Comparison of ENCODE assay signal across 8 cellular contexts in the genomic region with DNA sequence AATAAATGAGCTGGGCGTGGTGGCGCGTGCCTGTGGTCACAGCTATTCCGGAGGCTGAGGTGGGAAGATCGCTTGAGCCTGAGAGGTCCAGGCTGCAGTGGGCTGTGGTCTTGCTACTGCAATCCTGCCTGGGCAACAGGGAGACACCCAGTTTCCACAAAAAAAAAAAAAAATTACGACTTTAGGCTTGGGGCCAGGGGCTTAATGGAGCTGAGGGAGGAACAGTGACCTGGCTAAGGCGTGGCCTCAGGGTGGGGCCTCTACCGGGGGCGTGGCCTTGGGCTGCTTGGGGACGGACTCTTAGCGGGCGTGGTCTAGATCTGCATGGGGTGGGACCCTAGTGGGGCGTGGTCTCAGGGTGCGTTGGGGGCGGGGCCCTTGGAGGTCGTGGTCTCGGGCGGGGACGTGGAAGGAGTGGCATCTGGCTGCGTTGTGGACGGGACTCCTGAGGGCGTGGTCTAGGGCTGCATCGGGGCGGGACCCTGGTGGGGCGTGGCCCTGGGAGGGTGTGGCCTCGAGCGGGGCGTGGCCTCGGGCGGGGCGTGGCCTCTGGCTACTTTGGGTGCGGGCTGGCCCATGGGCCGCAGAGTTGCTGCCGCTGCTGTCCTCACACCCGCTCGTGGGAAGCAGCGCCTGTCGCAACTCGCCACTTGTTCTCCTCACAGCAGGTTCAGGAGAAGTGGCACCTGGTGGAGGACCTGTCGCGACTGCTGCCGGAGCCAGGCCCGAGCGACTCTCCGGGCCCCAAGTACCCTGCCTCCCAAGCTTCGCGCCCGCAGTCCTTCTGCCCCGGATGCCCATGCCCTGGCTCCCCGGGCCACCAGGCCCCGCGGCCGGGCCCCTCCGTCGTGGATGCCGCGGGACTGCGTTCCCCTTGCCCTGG. TPM values are rescaled to one million over a fixed set of nuclear protein-coding genes. Genes with fewer than 3 reads are reported as not detected.
A peak's percentile ranks its signal among the peaks of the same experiment; 100 is the strongest.
DNase-seq lines count a peak whose midpoint lies in the region; ATAC-seq, FAIRE-seq and TF ChIP-seq lines count a peak whose summit lies in the region.

No MANE protein-coding gene starts in this region.

- H3K4me2 ChIP-seq in OCI-LY7 (ENCODE audit: low read length) (peak overlapping the region; percentile 30; the same call in 1 of the 2 replicates), osteoblast (ENCODE audit: insufficient read depth, low read length) (no peak overlapping the region)

- H3K36me3 ChIP-seq in OCI-LY7 (ENCODE audit: insufficient read depth, low read length) (peaks cover 38% of the 10 kb centered on the region), osteoblast (ENCODE audit: insufficient read depth, low read length) (no peaks in the 10 kb centered on the region), transverse colon (no peaks in the 10 kb centered on the region)

- H4K20me1 ChIP-seq in OCI-LY7 (ENCODE audit: insufficient read depth, low read length) (no peaks in the 10 kb centered on the region), osteoblast (ENCODE audit: insufficient read depth, low read length) (no peaks in the 10 kb centered on the region)

- intact Hi-C loops in OCI-LY7 (cut with micrococcal nuclease; ENCODE audit: unreplicated experiment) = no loop called here
- intact Hi-C loops in transverse colon (cut with DNase I; ENCODE audit: low total_unique reads) = no loop called here

- H3K79me2 ChIP-seq in OCI-LY7 (ENCODE audit: insufficient read depth, low read depth, low read length) = no peaks in the 10 kb centered on the region
- H3K79me2 ChIP-seq in osteoblast (ENCODE audit: insufficient read depth, low read length) = no peaks in the 10 kb centered on the region

- no peak for TF ChIP-seq CTCF in OCI-LY7 (conservative IDR thresholded peaks at IDR 0.05; ENCODE audit: low read length)
- no peak for TF ChIP-seq CTCF in osteoblast (IDR thresholded peaks at IDR 0.05; ENCODE audit: extremely low read depth, low read depth, low read length)
- no peak for TF ChIP-seq CTCF in transverse colon (IDR thresholded peaks at IDR 0.05)

- POLR2A ChIA-PET in OCI-LY7 (lab: Charles Lee) = interaction anchor here (0.6 to 1.3 kb wide), 7 partner anchors 8 to 117 kb away, joined by 3 to 4 read pairs (median 3); no protein-coding TSS in a partner anchor

- H3K4me3 ChIP-seq in OCI-LY7 (ENCODE audit: low read depth, low read length, poor library complexity, severe bottlenecking) (no peak overlapping the region), osteoblast (ENCODE audit: insufficient read depth, low read length) (no peak overlapping the region), transverse colon (peak overlapping the region in 1 of 4 donors; percentile 24)

- TSS peak; percentile 40 for BruUV-seq in OCI-LY7 (replicated peaks; lab: Mats Ljungman, UMichigan)

- H2AFZ ChIP-seq in OCI-LY7 (ENCODE audit: low read length) (no peak overlapping the region), osteoblast (ENCODE audit: low read length) (no peak overlapping the region)

- no peak overlapping the region for H3K27ac ChIP-seq in OCI-LY7 (ENCODE audit: low read depth, low read length, poor library complexity, severe bottlenecking)
- H3K27ac ChIP-seq in osteoblast (ENCODE audit: low read depth, low read length) = no peak overlapping the region
- peak overlapping the region; percentile 51 to 79 (median 66) for H3K27ac ChIP-seq in transverse colon

- WGBS in transverse colon (ENCODE audit: low coverage in 1 of 2), 2 donors = 27% methylated on average over 51 of the region's 58 CpGs; no CpG with 5 or more reads in 1 of the 2 donors

- peaks cover 20% of the 10 kb centered on the region for H3K4me1 ChIP-seq in OCI-LY7 (ENCODE audit: insufficient read depth, low read length, poor library complexity, severe bottlenecking)
- no peaks in the 10 kb centered on the region for H3K4me1 ChIP-seq in osteoblast (ENCODE audit: insufficient read depth, low read length)
- peaks cover 17 to 57% (median 41%) of the 10 kb centered on the region in 4 donors for H3K4me1 ChIP-seq in transverse colon

- in situ Hi-C loops in transverse colon (cut with MboI; ENCODE audit: low pct_ligation_motif_present in 1 of 4, low pct_unique_long_range_greater_than_20kb in 1 of 4, low sequenced_read_pairs in 3 of 4) = no loop called here

- peak; percentile 65 for ATAC-seq in GM21515 (IDR thresholded peaks at IDR 0.05; ENCODE audit: unreplicated experiment)

- no peak for TF ChIP-seq EP300 in transverse colon (IDR thresholded peaks at IDR 0.05; ENCODE audit: low read depth)

- no peaks in the 10 kb centered on the region for H3K9me2 ChIP-seq in OCI-LY7 (ENCODE audit: insufficient read depth, low read length)

- peak; percentile 98 for FAIRE-seq in HTR-8/SVneo (lab: Jason Lieb, UNC)

- no peaks in the 10 kb centered on the region for H3K27me3 ChIP-seq in osteoblast (ENCODE audit: insufficient read depth, low read length)
- no peaks in the 10 kb centered on the region for H3K27me3 ChIP-seq in transverse colon

- CTCF ChIA-PET in OCI-LY7 (lab: Charles Lee; ENCODE audit: unreplicated experiment) = interaction anchor here (0.6 kb wide), 1 partner anchor 31 kb away, joined by 3 read pairs; no protein-coding TSS in a partner anchor

- DNase-seq in DMS53 (lab: John Stamatoyannopoulos, UW) = peak; percentile 93
- DNase-seq in HTR-8/SVneo (ENCODE audit: insufficient read length, low spot score) = peak; percentile 94
- peak; percentile 100 for DNase-seq in OCI-LY7 (ENCODE audit: low spot score)
- DNase-seq in activated CD8-positive, alpha-beta memory T cell treated with anti-CD3 and anti-CD28 coated beads, Interleukin-2, amount 50 U/mL, for 24 hours (ENCODE audit: extremely low read depth) = peak; percentile 85
- peak; percentile 61 for DNase-seq in fibroblast of gingiva (ENCODE audit: low read depth)
- peak; percentile 92 for DNase-seq in osteoblast (ENCODE audit: insufficient read length, low spot score, missing footprints)
- DNase-seq in transverse colon = peak; percentile 98

- TF ChIP-seq POLR2A in transverse colon (IDR thresholded peaks at IDR 0.05) = peak; percentile 70

- H3K9me3 ChIP-seq in OCI-LY7 (ENCODE audit: low read length) (no peaks in the 10 kb centered on the region), osteoblast (ENCODE audit: low read depth, low read length) (no peaks in the 10 kb centered on the region), transverse colon (no peaks in the 10 kb centered on the region)

RNA-seq across cellular contexts. Expression of a gene that starts 5.8 kb away (rescaled TPM):
- not detected in 2 replicates for total RNA-seq in OCI-LY7 (2014; rRNA removed; shearing (Covaris generic))
- total RNA-seq in OCI-LY7 (2022) (1.1 TPM in 2 replicates), osteoblast (not detected in 2 replicates), transverse colon (not detected)

RNA-seq across cellular contexts. Expression of a gene that starts 9.8 kb away (rescaled TPM):
- total RNA-seq in OCI-LY7 (2014; rRNA removed; shearing (Covaris generic)) = 54.6 and 83.8 TPM in 2 replicates
- total RNA-seq in OCI-LY7 (2022) (219 and 236 TPM in 2 replicates), osteoblast (not detected in 2 replicates), transverse colon (10 to 100 TPM in 2 of 4 donors, 1 to 10 TPM in 2; 1.2 to 40.8 (median 9.8) TPM)

RNA-seq across cellular contexts. Expression of a gene that starts 11.9 kb away (rescaled TPM):
- total RNA-seq in OCI-LY7 (2014; rRNA removed; shearing (Covaris generic)) = 94.0 and 124 TPM in 2 replicates
- total RNA-seq in OCI-LY7 (2022) = 234 and 258 TPM in 2 replicates
- total RNA-seq in osteoblast = under 0.01 TPM in 1 of 2 replicates, not detected in the other
- total RNA-seq in transverse colon = 100 to 1,000 TPM in 1 of 4 donors, 10 to 100 TPM in 3; 39.7 to 181 (median 68.0) TPM

RNA-seq across cellular contexts. Expression of a gene that starts 28.0 kb away (rescaled TPM):
- total RNA-seq in OCI-LY7 (2014; rRNA removed; shearing (Covaris generic)) = 21.3 and 35.4 TPM in 2 replicates
- total RNA-seq in OCI-LY7 (2022) (44.9 and 45.5 TPM in 2 replicates), osteoblast (1.5 and 3.3 TPM in 2 replicates), transverse colon (100 to 1,000 TPM; 102 to 121 (median 106) TPM)

RNA-seq across cellular contexts. Expression of a gene that starts 46.4 kb away (rescaled TPM):
- 108 and 118 TPM in 2 replicates for total RNA-seq in OCI-LY7 (2014; rRNA removed; shearing (Covaris generic))
- total RNA-seq in OCI-LY7 (2022) = 149 TPM in 2 replicates
- total RNA-seq in osteoblast = 17.7 and 23.9 TPM in 2 replicates
- total RNA-seq in transverse colon = 10 to 100 TPM in 1 of 4 donors, 1 to 10 TPM in 3; 7.4 to 27.9 (median 9.4) TPM

Comparison
In these comparisons a context has a peak if more than half of its experiments do, and no peak if none do; other contexts are left out.
1. H3K27ac ChIP-seq: peak in transverse colon (4 of 4); none in OCI-LY7 (single experiment) and osteoblast (single experiment).
2. RNA of a gene that starts 11.9 kb away (total RNA-seq): 94.0 to 258 TPM in OCI-LY7 and 39.7 to 181 TPM in transverse colon; under 0.01 TPM in osteoblast; every median in the first group is over 10 times any median in the second.
3. Peak in every context shown above with its lines, with median percentiles within 50 percentile points of each other: DNase-seq.